Comparison of ENCODE assay signal across 19 cellular contexts in the genomic region with DNA sequence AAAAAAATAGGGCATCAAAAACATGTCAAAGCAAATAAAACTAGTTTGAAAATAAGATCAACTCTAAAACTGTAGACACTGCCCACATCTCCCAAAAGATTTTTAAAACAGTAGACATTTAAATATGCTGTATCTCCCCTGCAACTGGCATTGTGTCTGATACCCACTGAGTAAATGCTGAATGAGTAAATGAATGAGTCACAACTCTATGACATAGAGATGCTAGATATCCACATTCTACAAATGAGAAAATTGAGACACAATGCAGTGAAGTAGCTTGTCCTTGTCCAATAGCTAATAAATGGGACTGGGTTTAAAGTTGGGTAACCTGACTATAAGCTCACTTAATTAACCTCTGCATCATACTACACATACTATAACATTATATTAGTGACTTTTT. TPM values are rescaled to one million over a fixed set of nuclear protein-coding genes. Genes with fewer than 3 reads are reported as not detected.
DNase-seq lines count a peak whose midpoint lies in the region; ATAC-seq and TF ChIP-seq lines count a peak whose summit lies in the region.
"Had no signal": no experiment of that assay in that cellular context is flagged by ENCODE, and none has a peak within 500 bp of the region (broad histone marks: within the 10 kb centered on the region; RNA-seq: fewer than 3 reads in every experiment).

No MANE protein-coding gene starts in this region.

- H3K36me3 Mint-ChIP-seq in activated T-helper 17 cell treated with anti-CD3 and anti-CD28 coated beads, Interleukin-2, amount 50 U/mL, for 72 hours (ENCODE audit: low read depth): no peaks in the 10 kb centered on the region

- no peaks in the 10 kb centered on the region for H3K4me1 ChIP-seq in esophagus muscularis mucosa
- H3K4me1 ChIP-seq: adrenal gland, HAP-1 had no signal

- no peaks in the 10 kb centered on the region for H3K4me1 Mint-ChIP-seq in activated T-helper 17 cell treated with anti-CD3 and anti-CD28 coated beads, Interleukin-2, amount 50 U/mL, for 72 hours

- H3K27ac ChIP-seq in esophagus muscularis mucosa (replicated peaks in 1 of 4): no peak overlapping the region
- H3K27ac ChIP-seq: adrenal gland, WERI-Rb-1 had no signal

- no peaks in the 10 kb centered on the region for H3K9me3 ChIP-seq in esophagus muscularis mucosa
- H3K9me3 ChIP-seq: adrenal gland, HAP-1 had no signal

- H3K4me3 ChIP-seq in fibroblast of pulmonary artery (replicated peaks; ENCODE audit: low read depth, low read length) (no peak overlapping the region), esophagus muscularis mucosa (no peak overlapping the region)
- H3K4me3 ChIP-seq: adrenal gland, HAP-1 had no signal

- H3K27me3 ChIP-seq in esophagus muscularis mucosa: no peaks in the 10 kb centered on the region
- H3K27me3 ChIP-seq: adrenal gland had no signal

- intact Hi-C loops in esophagus muscularis mucosa (cut with DNase I): loop anchor here (10.0 kb wide), 1 partner anchor 158 kb away; no protein-coding TSS in a partner anchor

- TF ChIP-seq CTCF in fibroblast of pulmonary artery (IDR thresholded peaks at IDR 0.05; ENCODE audit: low read length, missing control alignments): no peak
- no peak for TF ChIP-seq CTCF in esophagus muscularis mucosa (IDR thresholded peaks at IDR 0.05)

- H3K27me3 Mint-ChIP-seq in activated T-helper 17 cell treated with anti-CD3 and anti-CD28 coated beads, Interleukin-2, amount 50 U/mL, for 72 hours: peaks cover 28% of the 10 kb centered on the region

- no peak overlapping the region for H3K27ac Mint-ChIP-seq in activated T-helper 17 cell treated with anti-CD3 and anti-CD28 coated beads, Interleukin-2, amount 50 U/mL, for 72 hours

- no peak overlapping the region for H3K4me3 Mint-ChIP-seq in activated T-helper 17 cell treated with anti-CD3 and anti-CD28 coated beads, Interleukin-2, amount 50 U/mL, for 72 hours

- H3K9me3 Mint-ChIP-seq in activated T-helper 17 cell treated with anti-CD3 and anti-CD28 coated beads, Interleukin-2, amount 50 U/mL, for 72 hours: no peaks in the 10 kb centered on the region

- no peak for TF ChIP-seq EP300 in esophagus muscularis mucosa (IDR thresholded peaks at IDR 0.05)

- ATAC-seq in activated T-helper 17 cell treated with anti-CD3 and anti-CD28 coated beads, Interleukin-2, amount 50 U/mL, for 72 hours (replicated peaks): peak; percentile 64
- ATAC-seq in GM18502 (IDR thresholded peaks at IDR 0.05; ENCODE audit: poor library complexity, unreplicated experiment): no peak
- no peak for ATAC-seq in HG03521 (IDR thresholded peaks at IDR 0.05; ENCODE audit: unreplicated experiment)
- ATAC-seq: left ventricle myocardium superior had no signal

- DNase-seq in AG20443 (ENCODE audit: low spot score) (peak; percentile 39), HT1080 (ENCODE audit: low read depth) (peak; percentile 68), fibroblast of pulmonary artery (ENCODE audit: low read depth) (peak; percentile 46), esophagus muscularis mucosa (ENCODE audit: extremely low spot score) (no peak), LoVo (ENCODE audit: low spot score) (no peak)
- DNase-seq: adrenal gland; COR-L47; Karpas-422; left ventricle myocardium superior; NCI-H1436; NK-92 treated with Interleukin-12 subunit alpha and Interleukin-12 subunit beta, amount 100 ng/mL, for 24 hours; Right ventricle myocardium superior; stimulated activated CD4-positive, alpha-beta T cell treated with anti-CD3 and anti-CD28 coated beads, Interleukin-4, amount 100 ng/mL, for 1 hour; T-helper 1 cell; WERI-Rb-1 had no signal

- TF ChIP-seq POLR2A in esophagus muscularis mucosa (IDR thresholded peaks at IDR 0.05; ENCODE audit: low read depth): no peak

- H3K36me3 ChIP-seq in esophagus muscularis mucosa: no peaks in the 10 kb centered on the region
- H3K36me3 ChIP-seq: adrenal gland, HAP-1, WERI-Rb-1 had no signal

RNA-seq across cellular contexts. Expression of gene MAP1B, which starts 14.0 kb away (rescaled TPM):
- total RNA-seq in HT1080 (2014; rRNA removed; shearing (Covaris generic)): 52.6 and 75.1 TPM in 2 replicates
- polyA plus RNA-seq in HT1080 (2015; cell fraction: cytosol; rRNA removed): 24.7 and 34.0 TPM in 2 replicates
- polyA plus RNA-seq in HT1080 (2015; cell fraction: nucleus; rRNA removed): 69.4 and 71.2 TPM in 2 replicates
- under 1 TPM; 0.04 to 0.11 TPM for total RNA-seq in activated T-helper 17 cell treated with anti-CD3 and anti-CD28 coated beads, Interleukin-2, amount 50 U/mL, for 72 hours
- total RNA-seq in esophagus muscularis mucosa: 1,000 to 10,000 TPM in 2 of 4 donors, 100 to 1,000 TPM in 2; 755 to 1,378 (median 1,096) TPM

Comparison
In these comparisons a context has a peak if more than half of its experiments do, and no peak if none do; other contexts are left out.
1. DNase-seq: peak in AG20443 (single experiment), HT1080 (single experiment) and fibroblast of pulmonary artery (single experiment); none in esophagus muscularis mucosa (single experiment) and LoVo (single experiment).
2. RNA of gene MAP1B, which starts 14.0 kb away (total RNA-seq): 755 to 1,378 TPM in esophagus muscularis mucosa and 52.6 to 75.1 TPM in HT1080; 0.04 to 0.11 TPM in activated T-helper 17 cell treated with anti-CD3 and anti-CD28 coated beads, Interleukin-2, amount 50 U/mL, for 72 hours; every median in the first group is over 10 times any median in the second.